ENCODE assay signal across 18 cellular contexts in genomic region chr2:178177066-178177679, GRCh38. TPM values are rescaled to one million over a fixed set of nuclear protein-coding genes. Genes with fewer than 3 reads are reported as not detected.
DNase-seq lines count a peak whose midpoint lies in the region; ATAC-seq and TF ChIP-seq lines count a peak whose summit lies in the region.
"Had no signal": no experiment of that assay in that cellular context is flagged by ENCODE, and none has a peak within 500 bp of the region (broad histone marks: within the 10 kb centered on the region; RNA-seq: fewer than 3 reads in every experiment).

No MANE protein-coding gene starts in this region.

- no peak overlapping the region for H3K4me3 ChIP-seq in breast epithelium
- H3K4me3 ChIP-seq in cardiac fibroblast (replicated peaks in 1 of 2; ENCODE audit: low read depth in 2 of 2, low read length in 2 of 2), result no peak overlapping the region
- H3K4me3 ChIP-seq: adrenal gland, thyroid gland had no signal

- no peaks in the 10 kb centered on the region for H3K36me3 Mint-ChIP-seq in MCF 10A (ENCODE audit: insufficient read depth, unreplicated experiment)
- H3K36me3 Mint-ChIP-seq in effector memory CD8-positive, alpha-beta T cell (ENCODE audit: insufficient read depth), result no peaks in the 10 kb centered on the region
- peaks cover 0 to 4% of the 10 kb centered on the region in 2 donors for H3K36me3 Mint-ChIP-seq in activated naive CD4-positive, alpha-beta T cell treated with anti-CD3 and anti-CD28 coated beads, Interleukin-2, amount 50 U/mL, for 72 hours

- H3K9me3 Mint-ChIP-seq in MCF 10A (ENCODE audit: unreplicated experiment), result no peaks in the 10 kb centered on the region
- no peaks in the 10 kb centered on the region for H3K9me3 Mint-ChIP-seq in effector memory CD8-positive, alpha-beta T cell
- H3K9me3 Mint-ChIP-seq in activated naive CD4-positive, alpha-beta T cell treated with anti-CD3 and anti-CD28 coated beads, Interleukin-2, amount 50 U/mL, for 72 hours, result peaks cover 0 to 4% of the 10 kb centered on the region in 2 donors
- H3K9me3 Mint-ChIP-seq: activated T-cell treated with anti-CD3 and anti-CD28 coated beads, Interleukin-2, amount 50 U/mL, for 24 hours; T-helper 1 cell treated with Interleukin-12 subunit alpha and Interleukin-12 subunit beta and Interleukin-4 antibody, amounts not matched to agents 30 μg/mL and 1 μg/mL, for 36 hours had no signal

- BruUV-seq in MCF 10A (replicated peaks; lab: Mats Ljungman, UMichigan), result no TSS peak

- no peak overlapping the region for H3K4me3 Mint-ChIP-seq in MCF 10A (ENCODE audit: unreplicated experiment)
- H3K4me3 Mint-ChIP-seq in effector memory CD8-positive, alpha-beta T cell, result no peak overlapping the region
- H3K4me3 Mint-ChIP-seq: activated CD4-positive, alpha-beta T cell treated with anti-CD3 and anti-CD28 coated beads for 36 hours; activated T-cell treated with anti-CD3 and anti-CD28 coated beads, Interleukin-2, amount 50 U/mL, for 24 hours; T-helper 1 cell treated with Interleukin-12 subunit alpha and Interleukin-12 subunit beta and Interleukin-4 antibody, amounts not matched to agents 30 μg/mL and 1 μg/mL, for 36 hours had no signal

- no peaks in the 10 kb centered on the region for H3K27me3 ChIP-seq in breast epithelium
- H3K27me3 ChIP-seq: adrenal gland, thyroid gland had no signal

- no peaks in the 10 kb centered on the region for H3K4me1 ChIP-seq in breast epithelium
- H3K4me1 ChIP-seq: adrenal gland, thyroid gland had no signal

- H3K36me3 ChIP-seq in breast epithelium, result no peaks in the 10 kb centered on the region
- H3K36me3 ChIP-seq: adrenal gland, thyroid gland had no signal

- TF ChIP-seq CTCF in MCF 10A (IDR thresholded peaks at IDR 0.05; ENCODE audit: unreplicated experiment), result no peak
- no peak for TF ChIP-seq CTCF in breast epithelium (IDR thresholded peaks at IDR 0.05)
- TF ChIP-seq CTCF in cardiac fibroblast (IDR thresholded peaks at IDR 0.05; ENCODE audit: low read depth, low read length), result no peak

- CTCF ChIA-PET in MCF 10A (lab: Yijun Ruan, JAX), result interaction anchor here (0.5 to 0.6 kb wide), 3 partner anchors 10 to 78 kb away, joined by 3 to 8 read pairs (median 4); partner anchors contain the start of gene RBM45

- TF ChIP-seq POLR2A in breast epithelium (IDR thresholded peaks at IDR 0.05), result no peak

- H3K4me1 Mint-ChIP-seq in MCF 10A (ENCODE audit: insufficient read depth, unreplicated experiment), result peaks cover 8% of the 10 kb centered on the region
- no peaks in the 10 kb centered on the region for H3K4me1 Mint-ChIP-seq in effector memory CD8-positive, alpha-beta T cell (ENCODE audit: low read depth in 2 of 2)
- H3K4me1 Mint-ChIP-seq: activated CD4-positive, alpha-beta T cell treated with anti-CD3 and anti-CD28 coated beads for 36 hours had no signal

- peak; percentile 35 for DNase-seq in MCF 10A (ENCODE audit: unreplicated experiment)
- DNase-seq in breast epithelium (ENCODE audit: low spot score in 2 of 2), result no peak
- DNase-seq in RKO (ENCODE audit: low spot score), result peak; percentile 36
- peak; percentile 38 to 47 for DNase-seq in cardiac fibroblast (ENCODE audit: low read depth in 2 of 2)
- peak; percentile 54 for DNase-seq in stromal cell of bone marrow (ENCODE audit: low read depth)
- DNase-seq in effector memory CD8-positive, alpha-beta T cell, result no peak
- DNase-seq in activated naive CD4-positive, alpha-beta T cell treated with anti-CD3 and anti-CD28 coated beads, Interleukin-2, amount 50 U/mL, for 72 hours (ENCODE audit: low spot score in 2 of 2), result no peak
- DNase-seq: activated CD4-positive, alpha-beta T cell treated with anti-CD3 and anti-CD28 coated beads for 36 hours; activated T-cell treated with anti-CD3 and anti-CD28 coated beads, Interleukin-2, amount 50 U/mL, for 24 hours; adrenal gland; DMS153; GOT3; kidney; NCI-H2171 treated with DMSO at 0.1 percent for 48 hours; thyroid gland had no signal

- H3K27ac ChIP-seq in breast epithelium, result no peak overlapping the region
- H3K27ac ChIP-seq: adrenal gland, HL-60, thyroid gland had no signal

- H3K27me3 Mint-ChIP-seq in MCF 10A (ENCODE audit: insufficient read depth, unreplicated experiment), result no peaks in the 10 kb centered on the region
- peaks cover 11 to 20% of the 10 kb centered on the region in 2 donors for H3K27me3 Mint-ChIP-seq in effector memory CD8-positive, alpha-beta T cell

- no peak for ATAC-seq in effector memory CD8-positive, alpha-beta T cell (replicated peaks)
- ATAC-seq in GM19463 (IDR thresholded peaks at IDR 0.05; ENCODE audit: unreplicated experiment), result no peak
- ATAC-seq in activated naive CD4-positive, alpha-beta T cell treated with anti-CD3 and anti-CD28 coated beads, Interleukin-2, amount 50 U/mL, for 72 hours, result no peak
- ATAC-seq: activated CD4-positive, alpha-beta T cell treated with anti-CD3 and anti-CD28 coated beads for 36 hours had no signal

- no peaks in the 10 kb centered on the region for H3K9me3 ChIP-seq in breast epithelium
- H3K9me3 ChIP-seq: adrenal gland, thyroid gland had no signal

- POLR2A ChIA-PET in MCF 10A (lab: Yijun Ruan, JAX), result no interaction called here

- intact Hi-C loops in MCF 10A (cut with micrococcal nuclease) (no loop called here), breast epithelium (cut with DNase I; ENCODE audit: low total_unique reads) (no loop called here)

- no peak overlapping the region for H3K27ac Mint-ChIP-seq in MCF 10A (ENCODE audit: low read depth, unreplicated experiment)
- H3K27ac Mint-ChIP-seq in effector memory CD8-positive, alpha-beta T cell, result no peak overlapping the region
- no peak overlapping the region for H3K27ac Mint-ChIP-seq in activated naive CD4-positive, alpha-beta T cell treated with anti-CD3 and anti-CD28 coated beads, Interleukin-2, amount 50 U/mL, for 72 hours
- H3K27ac Mint-ChIP-seq: activated CD4-positive, alpha-beta T cell treated with anti-CD3 and anti-CD28 coated beads for 36 hours; activated T-cell treated with anti-CD3 and anti-CD28 coated beads, Interleukin-2, amount 50 U/mL, for 24 hours; T-helper 1 cell treated with Interleukin-12 subunit alpha and Interleukin-12 subunit beta and Interleukin-4 antibody, amounts not matched to agents 30 μg/mL and 1 μg/mL, for 36 hours had no signal

RNA-seq across cellular contexts. Expression of gene OSBPL6, which starts 17.1 kb away (rescaled TPM):
- total RNA-seq in MCF 10A (2022), result 26.2 and 43.1 TPM in 2 replicates
- 1 to 10 TPM; 1.3 to 4.8 (median 1.8) TPM for total RNA-seq in breast epithelium
- total RNA-seq in activated naive CD4-positive, alpha-beta T cell treated with anti-CD3 and anti-CD28 coated beads, Interleukin-2, amount 50 U/mL, for 72 hours, result 1 to 10 TPM in 1 of 2 donors, under 1 TPM in 1; 0.52 to 2.0 TPM

Comparison
In these comparisons a context has a peak if more than half of its experiments do, and no peak if none do; other contexts are left out.
1. DNase-seq: peak in MCF 10A (single experiment), RKO (single experiment), cardiac fibroblast (2 of 2) and stromal cell of bone marrow (single experiment); none in breast epithelium (0 of 2), effector memory CD8-positive, alpha-beta T cell (0 of 3) and activated naive CD4-positive, alpha-beta T cell treated with anti-CD3 and anti-CD28 coated beads, Interleukin-2, amount 50 U/mL, for 72 hours (0 of 2).